In genomic region chr4:6676722-6677558, GRCh38 we compare ENCODE assay signal across 12 cellular contexts. TPM values are rescaled to one million over a fixed set of nuclear protein-coding genes. Genes with fewer than 3 reads are reported as not detected.
DNase-seq lines count a peak whose midpoint lies in the region; ATAC-seq lines count a peak whose summit lies in the region.
"Had no signal": no experiment of that assay in that cellular context is flagged by ENCODE, and none has a peak within 500 bp of the region (broad histone marks: within the 10 kb centered on the region; RNA-seq: fewer than 3 reads in every experiment).

No MANE protein-coding gene starts in this region.

- peaks cover 34% of the 10 kb centered on the region for H3K4me1 Mint-ChIP-seq in activated T-helper 17 cell treated with anti-CD3 and anti-CD28 coated beads, Interleukin-2, amount 50 U/mL, for 72 hours

- H3K4me3 Mint-ChIP-seq in activated T-helper 17 cell treated with anti-CD3 and anti-CD28 coated beads, Interleukin-2, amount 50 U/mL, for 72 hours = peak overlapping the region; percentile 97

- peaks cover 4% of the 10 kb centered on the region; the same call in 1 of the 2 replicates for H3K9me3 ChIP-seq in BLaER1
- no peaks in the 10 kb centered on the region; the same call in 1 of the 2 replicates for H3K9me3 ChIP-seq in HAP-1
- H3K9me3 ChIP-seq: ovary, transverse colon had no signal

- no peak overlapping the region for H3K18ac ChIP-seq in mesendoderm (ENCODE audit: low read length)

- H3K27ac ChIP-seq in BLaER1 (peak overlapping the region; percentile 62), mesendoderm (ENCODE audit: low read depth, low read length) (no peak overlapping the region)
- H3K27ac ChIP-seq: ovary, transverse colon had no signal

- peaks cover 72% of the 10 kb centered on the region for H4K20me1 ChIP-seq in BLaER1

- H3K4me3 ChIP-seq in BLaER1 (peak overlapping the region; percentile 88), HAP-1 (peak overlapping the region; percentile 9; the same call in 1 of the 2 replicates), mesendoderm (ENCODE audit: low read length) (no peak overlapping the region)
- H3K4me3 ChIP-seq: ovary, transverse colon had no signal

- H3K4me1 ChIP-seq in BLaER1 = peaks cover 41% of the 10 kb centered on the region
- peaks cover 32% of the 10 kb centered on the region for H3K4me1 ChIP-seq in HAP-1
- H3K4me1 ChIP-seq in mesendoderm (ENCODE audit: control insufficient read depth, low read depth, low read length) = peaks cover 4% of the 10 kb centered on the region

- H3K9me3 Mint-ChIP-seq in activated T-helper 17 cell treated with anti-CD3 and anti-CD28 coated beads, Interleukin-2, amount 50 U/mL, for 72 hours = no peaks in the 10 kb centered on the region

- H3K27ac Mint-ChIP-seq in activated T-helper 17 cell treated with anti-CD3 and anti-CD28 coated beads, Interleukin-2, amount 50 U/mL, for 72 hours = peak overlapping the region; percentile 97

- H3K36me3 ChIP-seq in BLaER1 (peaks cover 43% of the 10 kb centered on the region), HAP-1 (replicated peaks) (peaks cover 18% of the 10 kb centered on the region), mesendoderm (ENCODE audit: control insufficient read depth, insufficient read depth, low read length) (peaks cover 3% of the 10 kb centered on the region)
- H3K36me3 ChIP-seq: ovary, transverse colon had no signal

- H3K79me1 ChIP-seq in mesendoderm (ENCODE audit: low read length) = peaks cover 22% of the 10 kb centered on the region

- no CpG with 5 or more reads among the region's 21 CpGs for WGBS in mesendoderm (ENCODE audit: extremely low coverage, insufficient coverage, low lambda C conversion rate)

- H3K4ac ChIP-seq in mesendoderm (ENCODE audit: low read depth, low read length) = no peak overlapping the region

- H3K27me3 Mint-ChIP-seq in activated T-helper 17 cell treated with anti-CD3 and anti-CD28 coated beads, Interleukin-2, amount 50 U/mL, for 72 hours = no peaks in the 10 kb centered on the region

- no peak for DNase-seq in HAP-1 (ENCODE audit: low spot score in 2 of 2)
- no peak for DNase-seq in mesendoderm
- no peak for DNase-seq in iPS-NIHi7 (ENCODE audit: extremely low spot score)
- DNase-seq: DMS53; effector CD4-positive, alpha-beta T cell; ovary; transverse colon had no signal

- no peak overlapping the region for H2BK120ac ChIP-seq in mesendoderm (ENCODE audit: low read depth, low read length)

- no peaks in the 10 kb centered on the region for H3K27me3 ChIP-seq in BLaER1
- no peaks in the 10 kb centered on the region for H3K27me3 ChIP-seq in HAP-1 (ENCODE audit: low read depth)
- no peaks in the 10 kb centered on the region for H3K27me3 ChIP-seq in mesendoderm (ENCODE audit: insufficient read depth, low read length, poor library complexity)
- H3K27me3 ChIP-seq: ovary, transverse colon had no signal

- no peak overlapping the region for H2AK5ac ChIP-seq in mesendoderm (ENCODE audit: low read length)

- peak overlapping the region; percentile 34 for H3K56ac ChIP-seq in mesendoderm (ENCODE audit: low read length)

- no peak overlapping the region for H2BK15ac ChIP-seq in mesendoderm (replicated peaks; ENCODE audit: low read depth)

- no peak for ATAC-seq in activated T-helper 17 cell treated with anti-CD3 and anti-CD28 coated beads, Interleukin-2, amount 50 U/mL, for 72 hours (replicated peaks)
- ATAC-seq in GM21526 (IDR thresholded peaks at IDR 0.05; ENCODE audit: low FRiP score, unreplicated experiment) (no peak), GM18867 (IDR thresholded peaks at IDR 0.05; ENCODE audit: unreplicated experiment) (no peak), HG03521 (IDR thresholded peaks at IDR 0.05; ENCODE audit: unreplicated experiment) (no peak)

- H3K4me2 ChIP-seq in BLaER1 = peak overlapping the region; percentile 95
- H3K4me2 ChIP-seq in mesendoderm (ENCODE audit: low read length) = no peak overlapping the region

- no peak overlapping the region for H3K23ac ChIP-seq in mesendoderm (ENCODE audit: low read length)

- no peak overlapping the region for H4K8ac ChIP-seq in mesendoderm (ENCODE audit: low read depth, low read length)

- no peak overlapping the region for H2BK5ac ChIP-seq in mesendoderm (ENCODE audit: low read length)

- H3K9ac ChIP-seq in BLaER1 (peak overlapping the region; percentile 95), mesendoderm (ENCODE audit: low read length) (no peak overlapping the region)

- in situ Hi-C loops in HAP-1 (cut with MboI; ENCODE audit: low sequenced_read_pairs) = no loop called here

- H3K36me3 Mint-ChIP-seq in activated T-helper 17 cell treated with anti-CD3 and anti-CD28 coated beads, Interleukin-2, amount 50 U/mL, for 72 hours (ENCODE audit: low read depth) = peaks cover 68% of the 10 kb centered on the region

- peaks cover 17% of the 10 kb centered on the region for H3K79me2 ChIP-seq in mesendoderm (ENCODE audit: control insufficient read depth, insufficient read depth, low read length)

- H4K5ac ChIP-seq in mesendoderm (ENCODE audit: low read length) = no peak overlapping the region

RNA-seq across cellular contexts. Expression of gene S100P, which starts 16.7 kb away (rescaled TPM):
- 1 to 10 TPM in 1 of 2 donors, under 1 TPM in 1; 0.87 to 2.5 TPM for total RNA-seq in activated T-helper 17 cell treated with anti-CD3 and anti-CD28 coated beads, Interleukin-2, amount 50 U/mL, for 72 hours
- not detected for polyA plus RNA-seq in mesendoderm (2013, experiment 1 of 2)
- polyA plus RNA-seq in mesendoderm (2013, experiment 2 of 2) = 0.35 TPM

RNA-seq across cellular contexts. Expression of gene MRFAP1L1, which starts 32.7 kb away (rescaled TPM):
- 10 to 100 TPM; 35.8 to 53.6 TPM for total RNA-seq in activated T-helper 17 cell treated with anti-CD3 and anti-CD28 coated beads, Interleukin-2, amount 50 U/mL, for 72 hours
- polyA plus RNA-seq in mesendoderm (2013, experiment 1 of 2) = 51.6 TPM
- 51.1 TPM for polyA plus RNA-seq in mesendoderm (2013, experiment 2 of 2)

RNA-seq across cellular contexts. Expression of gene MRFAP1, which starts 36.5 kb away (rescaled TPM):
- total RNA-seq in activated T-helper 17 cell treated with anti-CD3 and anti-CD28 coated beads, Interleukin-2, amount 50 U/mL, for 72 hours = 10 to 100 TPM; 86.7 to 96.7 TPM
- 311 TPM for polyA plus RNA-seq in mesendoderm (2013, experiment 1 of 2)
- 301 TPM for polyA plus RNA-seq in mesendoderm (2013, experiment 2 of 2)

RNA-seq across cellular contexts. Expression of gene BLOC1S4, which starts 39.0 kb away (rescaled TPM):
- total RNA-seq in activated T-helper 17 cell treated with anti-CD3 and anti-CD28 coated beads, Interleukin-2, amount 50 U/mL, for 72 hours = 10 to 100 TPM; 15.9 to 17.7 TPM
- 16.0 TPM for polyA plus RNA-seq in mesendoderm (2013, experiment 1 of 2)
- polyA plus RNA-seq in mesendoderm (2013, experiment 2 of 2) = 15.6 TPM
